In genomic region chr15:39208187-39208586, GRCh38 we compare ENCODE assay signal across 3 cellular contexts.
"Had no signal": no experiment of that assay in that cellular context is flagged by ENCODE, and none has a peak within 500 bp of the region (broad histone marks: within the 10 kb centered on the region; RNA-seq: fewer than 3 reads in every experiment).

No MANE protein-coding gene starts in this region.

- H3K4me3 ChIP-seq: GM23338 had no signal

- ATAC-seq: GM23338 had no signal

- DNase-seq: H9, HCEC 1CT had no signal
